ENCODE assay signal across 23 cellular contexts in genomic region chr12:26037615-26038180, GRCh38.
DNase-seq lines count a peak whose midpoint lies in the region; ATAC-seq and TF ChIP-seq lines count a peak whose summit lies in the region.
"Had no signal": no experiment of that assay in that cellular context is flagged by ENCODE, and none has a peak within 500 bp of the region (broad histone marks: within the 10 kb centered on the region; RNA-seq: fewer than 3 reads in every experiment).

No MANE protein-coding gene starts in this region.

- DNase-seq in right cardiac atrium (no peak), right atrium auricular region (ENCODE audit: low spot score) (no peak), dorsolateral prefrontal cortex (no peak), mesothelial cell of epicardium (ENCODE audit: low spot score in 2 of 2, unreplicated experiment in 2 of 2) (no peak), NCI-H1436 treated with DMSO at 0.1 percent for 48 hours (lab: John Stamatoyannopoulos, UW) (no peak), tibial artery (no peak)
- DNase-seq: activated CD4-positive, alpha-beta T cell treated with anti-CD3 and anti-CD28 coated beads, Interleukin-2, amount 50 U/mL, for 1 hour; activated naive CD4-positive, alpha-beta T cell treated with anti-CD3 and anti-CD28 coated beads, Interleukin-2, amount 50 U/mL, for 16 hours; AML-193; CD4-positive, alpha-beta memory T cell; heart right ventricle; left colon; natural killer cell; NCI-H1092 treated with DMSO at 0.1 percent for 48 hours; NCI-H2029; NCI-H226; posterior cingulate gyrus; stimulated activated naive CD8-positive, alpha-beta T cell treated with anti-CD3 and anti-CD28 coated beads, Interleukin-15, amount 100 ng/mL, for 72 hours had no signal

- no peaks in the 10 kb centered on the region for H3K9me3 ChIP-seq in right cardiac atrium (ENCODE audit: control insufficient read depth, low read length)
- H3K9me3 ChIP-seq in right atrium auricular region = no peaks in the 10 kb centered on the region
- H3K9me3 ChIP-seq in tibial artery = no peaks in the 10 kb centered on the region
- H3K9me3 ChIP-seq: heart right ventricle had no signal

- H3K36me3 ChIP-seq in right atrium auricular region = no peaks in the 10 kb centered on the region
- no peaks in the 10 kb centered on the region for H3K36me3 ChIP-seq in tibial artery
- H3K36me3 ChIP-seq: heart right ventricle had no signal

- H3K27me3 Mint-ChIP-seq in mesothelial cell of epicardium (ENCODE audit: low read depth) = no peaks in the 10 kb centered on the region
- H3K27me3 Mint-ChIP-seq: stimulated activated naive CD8-positive, alpha-beta T cell treated with anti-CD3 and anti-CD28 coated beads, Interleukin-15, amount 100 ng/mL, for 72 hours; type B pancreatic cell had no signal

- H3K36me3 Mint-ChIP-seq in mesothelial cell of epicardium = no peaks in the 10 kb centered on the region
- H3K36me3 Mint-ChIP-seq: CD4-positive, alpha-beta memory T cell; natural killer cell had no signal

- no peak overlapping the region for H3K27ac ChIP-seq in right cardiac atrium (ENCODE audit: low read length)
- no peak overlapping the region for H3K27ac ChIP-seq in right atrium auricular region
- H3K27ac ChIP-seq in dorsolateral prefrontal cortex = peak overlapping the region in 57 of 59 donors; percentile 23 to 93 (median 82)
- no peak overlapping the region for H3K27ac ChIP-seq in tibial artery
- H3K27ac ChIP-seq: heart right ventricle had no signal

- H3K4me3 Mint-ChIP-seq in mesothelial cell of epicardium = no peak overlapping the region
- H3K4me3 Mint-ChIP-seq: CD4-positive, alpha-beta memory T cell; central memory CD8-positive, alpha-beta T cell; natural killer cell; stimulated activated naive CD8-positive, alpha-beta T cell treated with anti-CD3 and anti-CD28 coated beads, Interleukin-15, amount 100 ng/mL, for 72 hours; type B pancreatic cell had no signal

- TF ChIP-seq CTCF in right atrium auricular region (IDR thresholded peaks at IDR 0.05) = no peak
- TF ChIP-seq CTCF in dorsolateral prefrontal cortex (IDR thresholded peaks at IDR 0.05 in 54 of 56, conservative IDR thresholded peaks at IDR 0.05 in 2 of 56; ENCODE audit: low read depth in 1 of 56, partially characterized antibody in 56 of 56) = no peak
- no peak for TF ChIP-seq CTCF in mesothelial cell of epicardium (IDR thresholded peaks at IDR 0.05; ENCODE audit: unreplicated experiment)
- no peak for TF ChIP-seq CTCF in tibial artery (IDR thresholded peaks at IDR 0.05)

- peaks cover 45% of the 10 kb centered on the region for H3K4me1 Mint-ChIP-seq in mesothelial cell of epicardium
- H3K4me1 Mint-ChIP-seq: CD4-positive, alpha-beta memory T cell; central memory CD8-positive, alpha-beta T cell; natural killer cell; stimulated activated naive CD8-positive, alpha-beta T cell treated with anti-CD3 and anti-CD28 coated beads, Interleukin-15, amount 100 ng/mL, for 72 hours had no signal

- H3K27me3 ChIP-seq in right cardiac atrium (ENCODE audit: control insufficient read depth, insufficient read depth) (no peaks in the 10 kb centered on the region), right atrium auricular region (no peaks in the 10 kb centered on the region), dorsolateral prefrontal cortex (no peaks in the 10 kb centered on the region), tibial artery (no peaks in the 10 kb centered on the region)
- H3K27me3 ChIP-seq: heart right ventricle had no signal

- peak overlapping the region; percentile 90 for H3K27ac Mint-ChIP-seq in mesothelial cell of epicardium
- H3K27ac Mint-ChIP-seq: CD4-positive, alpha-beta memory T cell; natural killer cell; stimulated activated naive CD8-positive, alpha-beta T cell treated with anti-CD3 and anti-CD28 coated beads, Interleukin-15, amount 100 ng/mL, for 72 hours; type B pancreatic cell had no signal

- WGBS in right cardiac atrium = 57% methylated on average over 2 of the region's 2 CpGs

- H3K4me1 ChIP-seq in right cardiac atrium (ENCODE audit: control insufficient read depth, insufficient read depth, low read length) (peaks cover 9% of the 10 kb centered on the region), right atrium auricular region (peaks cover 0 to 23% of the 10 kb centered on the region in 2 donors), tibial artery (peaks cover 0 to 34% (median 11%) of the 10 kb centered on the region in 4 donors)

- no peaks in the 10 kb centered on the region for H3K9me3 Mint-ChIP-seq in mesothelial cell of epicardium
- H3K9me3 Mint-ChIP-seq: CD4-positive, alpha-beta memory T cell; central memory CD8-positive, alpha-beta T cell; natural killer cell; stimulated activated naive CD8-positive, alpha-beta T cell treated with anti-CD3 and anti-CD28 coated beads, Interleukin-15, amount 100 ng/mL, for 72 hours; type B pancreatic cell had no signal

- H3K4me3 ChIP-seq in right cardiac atrium (ENCODE audit: low read length) = no peak overlapping the region
- no peak overlapping the region for H3K4me3 ChIP-seq in right atrium auricular region
- H3K4me3 ChIP-seq in dorsolateral prefrontal cortex = peak overlapping the region in 23 of 59 donors; percentile 2 to 48 (median 12)
- H3K4me3 ChIP-seq in tibial artery = no peak overlapping the region
- H3K4me3 ChIP-seq: heart right ventricle had no signal

- ATAC-seq in right cardiac atrium (peak; percentile 29 to 37), GM19463 (IDR thresholded peaks at IDR 0.05; ENCODE audit: unreplicated experiment) (no peak), HG03139 (IDR thresholded peaks at IDR 0.05; ENCODE audit: unreplicated experiment) (no peak)
- ATAC-seq: HCT116; heart right ventricle; left colon; natural killer cell; stimulated activated naive CD8-positive, alpha-beta T cell treated with anti-CD3 and anti-CD28 coated beads, Interleukin-15, amount 100 ng/mL, for 72 hours had no signal

- intact Hi-C loops in right cardiac atrium (cut with DNase I) = loop anchor here in 2 of 4 donors (10.0 kb wide), 2 partner anchors 453 to 603 kb away; no protein-coding TSS in a partner anchor
- intact Hi-C loops in dorsolateral prefrontal cortex (cut with DNase I) = no loop called here
- intact Hi-C loops in tibial artery (cut with DNase I; ENCODE audit: low total_unique reads) = no loop called here

Comparison
In these comparisons a context has a peak if more than half of its experiments do, and no peak if none do; other contexts are left out.
1. ATAC-seq: peak in right cardiac atrium (2 of 2); none in GM19463 (single experiment) and HG03139 (single experiment).
2. H3K27ac ChIP-seq: peak in dorsolateral prefrontal cortex (57 of 59); none in right cardiac atrium (single experiment), right atrium auricular region (0 of 2) and tibial artery (0 of 2).